26 cellular contexts compared by ENCODE assay signal in the genomic region with DNA sequence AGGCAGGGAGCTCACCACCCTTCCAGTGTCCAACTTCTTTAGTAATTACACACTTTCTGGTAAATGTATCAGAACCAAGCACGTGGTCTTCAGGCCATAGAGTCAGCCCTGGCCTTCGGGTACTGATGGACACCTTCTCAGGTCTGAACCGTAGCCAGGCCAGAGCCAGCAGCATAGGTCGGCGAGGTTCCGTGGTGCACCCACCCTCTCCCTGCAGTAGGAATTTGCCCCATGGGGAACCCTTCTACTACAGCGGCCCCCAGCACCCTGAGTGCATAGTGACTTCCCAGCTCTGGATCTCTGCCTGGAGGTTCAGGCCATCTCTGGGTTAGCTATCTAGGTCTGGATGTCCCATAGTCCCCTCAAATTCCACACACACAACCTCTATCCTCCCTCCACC.
A peak's percentile ranks its signal among the peaks of the same experiment; 100 is the strongest.
DNase-seq lines count a peak whose midpoint lies in the region; ATAC-seq, FAIRE-seq and TF ChIP-seq lines count a peak whose summit lies in the region.
"Had no signal": no experiment of that assay in that cellular context is flagged by ENCODE, and none has a peak within 500 bp of the region (broad histone marks: within the 10 kb centered on the region; RNA-seq: fewer than 3 reads in every experiment).

No MANE protein-coding gene starts in this region.

- H3K27ac ChIP-seq in kidney (ENCODE audit: low read depth in 2 of 2, low read length in 2 of 2) (no peak overlapping the region), sigmoid colon (no peak overlapping the region)
- H3K27ac ChIP-seq: A549; BLaER1 treated with 17β-estradiol and CSF1 and Interleukin-3, amounts not matched to agents 10 nM and 100 nM; GM23248 had no signal

- intact Hi-C loops in CD14-positive monocyte (cut with micrococcal nuclease) (loop anchor here in 1 of 2 donors (10.0 kb wide), 1 partner anchor 577 kb away; no protein-coding TSS in a partner anchor), kidney (cut with DNase I) (no loop called here), sigmoid colon (cut with DNase I) (no loop called here)

- FAIRE-seq in kidney (lab: Jason Lieb, UNC), result no peak
- FAIRE-seq: A549, G401.6, GM12892, GM19239, H1 had no signal

- CTCF ChIA-PET in activated CD4-positive, alpha-beta T cell treated with anti-CD3 and anti-CD28 coated beads, Interleukin-2, amount 10 ng/mL, durations not matched to agents 7 days and 5 days (lab: Charles Lee), result no interaction called here

- no peaks in the 10 kb centered on the region for H3K9me3 Mint-ChIP-seq in activated CD4-positive, alpha-beta T cell treated with anti-CD3 and anti-CD28 coated beads, Interleukin-2, amount 10 ng/mL, durations not matched to agents 7 days and 5 days
- H3K9me3 Mint-ChIP-seq in CD14-positive monocyte, result peaks cover 0 to 2% (median 0%) of the 10 kb centered on the region in 7 donors

- H3K4me3 ChIP-seq in kidney (ENCODE audit: low read length in 2 of 2), result no peak overlapping the region
- H3K4me3 ChIP-seq in sigmoid colon, result no peak overlapping the region
- H3K4me3 ChIP-seq: A549; BLaER1 treated with 17β-estradiol and CSF1 and Interleukin-3, amounts not matched to agents 10 nM and 100 nM; GM23248 had no signal

- no peaks in the 10 kb centered on the region for H3K27me3 ChIP-seq in sigmoid colon
- H3K27me3 ChIP-seq: BE2C; BLaER1 treated with 17β-estradiol and CSF1 and Interleukin-3, amounts not matched to agents 10 nM and 100 nM had no signal

- no peaks in the 10 kb centered on the region for H3K4me1 Mint-ChIP-seq in activated CD4-positive, alpha-beta T cell treated with anti-CD3 and anti-CD28 coated beads, Interleukin-2, amount 10 ng/mL, durations not matched to agents 7 days and 5 days
- no peaks in the 10 kb centered on the region for H3K4me1 Mint-ChIP-seq in CD14-positive monocyte

- WGBS in sigmoid colon, 2 donors, result 87 to 96% methylated on average over 7 of the region's 7 CpGs

- POLR2A ChIA-PET in activated CD4-positive, alpha-beta T cell treated with anti-CD3 and anti-CD28 coated beads, Interleukin-2, amount 10 ng/mL, durations not matched to agents 7 days and 5 days (lab: Charles Lee), result interaction anchor here (0.5 kb wide), 1 partner anchor 41 kb away, joined by 5 read pairs; no protein-coding TSS in a partner anchor

- no peak overlapping the region for H3K4me3 Mint-ChIP-seq in activated CD4-positive, alpha-beta T cell treated with anti-CD3 and anti-CD28 coated beads, Interleukin-2, amount 10 ng/mL, durations not matched to agents 7 days and 5 days
- no peak overlapping the region for H3K4me3 Mint-ChIP-seq in CD14-positive monocyte
- H3K4me3 Mint-ChIP-seq: CD4-positive, alpha-beta memory T cell had no signal

- H3K27ac Mint-ChIP-seq in activated CD4-positive, alpha-beta T cell treated with anti-CD3 and anti-CD28 coated beads, Interleukin-2, amount 10 ng/mL, durations not matched to agents 7 days and 5 days, result peak overlapping the region; percentile 4
- H3K27ac Mint-ChIP-seq in CD14-positive monocyte, result no peak overlapping the region

- DNase-seq in activated CD4-positive, alpha-beta T cell treated with anti-CD3 and anti-CD28 coated beads, Interleukin-2, amount 10 ng/mL, durations not matched to agents 7 days and 5 days, result no peak
- DNase-seq in activated CD4-positive, alpha-beta T cell treated with anti-CD3 and anti-CD28 coated beads for 1 hour, result no peak
- DNase-seq in CD14-positive monocyte (ENCODE audit: low spot score), result peak; percentile 32
- peak; percentile 30 for DNase-seq in kidney
- DNase-seq in sigmoid colon, result peak; percentile 52
- DNase-seq in activated gamma-delta T cell treated with Interleukin-2 at 50 U/mL for 16 hours, result no peak
- no peak for DNase-seq in stimulated activated CD8-positive, alpha-beta memory T cell treated with anti-CD3 and anti-CD28 coated beads, Interleukin-4, amount 100 ng/mL, for 48 hours
- DNase-seq: 8988T; ACHN; AML-193; BE2C; Calu3; CD4-positive, alpha-beta memory T cell; COR-L47; DMS53; DND-41; GM23248; H7; HCEC 1CT had no signal

- no peak for ATAC-seq in GM19023 (IDR thresholded peaks at IDR 0.05; ENCODE audit: unreplicated experiment)

- H3K4me1 ChIP-seq in kidney (ENCODE audit: control insufficient read depth in 1 of 2, insufficient read depth in 1 of 2, low read depth in 1 of 2, low read length in 2 of 2) (peaks cover 0 to 6% of the 10 kb centered on the region in 2 donors), sigmoid colon (peaks cover 0 to 28% (median 24%) of the 10 kb centered on the region in 4 donors)
- H3K4me1 ChIP-seq: A549, BE2C had no signal

- H3K27me3 Mint-ChIP-seq in activated CD4-positive, alpha-beta T cell treated with anti-CD3 and anti-CD28 coated beads, Interleukin-2, amount 10 ng/mL, durations not matched to agents 7 days and 5 days, result no peaks in the 10 kb centered on the region
- H3K27me3 Mint-ChIP-seq in CD14-positive monocyte (ENCODE audit: low read depth in 3 of 3), result peaks cover 0 to 3% (median 1%) of the 10 kb centered on the region in 3 donors
- H3K27me3 Mint-ChIP-seq: CD4-positive, alpha-beta memory T cell had no signal

- no peak for TF ChIP-seq POLR2A in sigmoid colon (IDR thresholded peaks at IDR 0.05)

- TF ChIP-seq EP300 in sigmoid colon (IDR thresholded peaks at IDR 0.05), result no peak

- H3K9ac ChIP-seq in kidney (ENCODE audit: low read length in 2 of 2), result no peak overlapping the region
- H3K9ac ChIP-seq: BLaER1 treated with 17β-estradiol and CSF1 and Interleukin-3, amounts not matched to agents 10 nM and 100 nM; GM23248 had no signal

- no peaks in the 10 kb centered on the region for H3K9me3 ChIP-seq in kidney (ENCODE audit: control insufficient read depth in 1 of 2, low read length in 2 of 2)
- H3K9me3 ChIP-seq in sigmoid colon, result no peaks in the 10 kb centered on the region
- H3K9me3 ChIP-seq: A549; BE2C; BLaER1 treated with 17β-estradiol and CSF1 and Interleukin-3, amounts not matched to agents 10 nM and 100 nM had no signal

- H3K36me3 ChIP-seq in kidney (ENCODE audit: control insufficient read depth in 1 of 2, insufficient read depth in 2 of 2, low read length in 2 of 2), result no peaks in the 10 kb centered on the region
- H3K36me3 ChIP-seq in sigmoid colon, result no peaks in the 10 kb centered on the region
- H3K36me3 ChIP-seq: BE2C; BLaER1 treated with 17β-estradiol and CSF1 and Interleukin-3, amounts not matched to agents 10 nM and 100 nM had no signal

- TF ChIP-seq CTCF in CD14-positive monocyte (IDR thresholded peaks at IDR 0.05) (no peak), kidney (IDR thresholded peaks at IDR 0.05; ENCODE audit: borderline replicate concordance, extremely low read depth, insufficient read depth) (no peak), sigmoid colon (IDR thresholded peaks at IDR 0.05) (no peak)

- no peaks in the 10 kb centered on the region for H3K36me3 Mint-ChIP-seq in activated CD4-positive, alpha-beta T cell treated with anti-CD3 and anti-CD28 coated beads, Interleukin-2, amount 10 ng/mL, durations not matched to agents 7 days and 5 days (ENCODE audit: low read depth)
- H3K36me3 Mint-ChIP-seq in CD14-positive monocyte, result no peaks in the 10 kb centered on the region
- H3K36me3 Mint-ChIP-seq: CD4-positive, alpha-beta memory T cell had no signal

Comparison
In these comparisons a context has a peak if more than half of its experiments do, and no peak if none do; other contexts are left out.
1. DNase-seq: peak in CD14-positive monocyte (single experiment), kidney (single experiment) and sigmoid colon (single experiment); none in activated CD4-positive, alpha-beta T cell treated with anti-CD3 and anti-CD28 coated beads, Interleukin-2, amount 10 ng/mL, durations not matched to agents 7 days and 5 days (single experiment), activated CD4-positive, alpha-beta T cell treated with anti-CD3 and anti-CD28 coated beads for 1 hour (single experiment), activated gamma-delta T cell treated with Interleukin-2 at 50 U/mL for 16 hours (single experiment) and stimulated activated CD8-positive, alpha-beta memory T cell treated with anti-CD3 and anti-CD28 coated beads, Interleukin-4, amount 100 ng/mL, for 48 hours (single experiment).